In the genomic region with DNA sequence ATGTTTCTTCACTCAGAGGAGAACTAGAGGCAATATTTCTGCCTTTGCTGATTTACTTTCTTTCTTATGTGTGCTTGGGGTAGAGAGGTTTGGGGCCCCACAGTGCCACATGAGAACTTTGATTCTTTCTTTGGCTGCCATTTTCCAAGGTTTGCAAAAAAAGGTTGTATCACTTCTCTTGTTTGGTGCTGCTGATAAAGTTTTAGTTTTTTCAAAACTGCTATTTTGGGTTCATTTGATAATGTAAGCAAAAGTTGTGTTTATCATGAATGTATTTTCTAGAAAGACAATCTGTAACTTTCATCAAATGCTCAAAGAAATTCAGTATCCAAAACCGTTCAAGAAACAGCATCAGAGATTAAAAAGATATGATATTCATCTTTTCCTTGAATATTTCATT, we compare ENCODE assay signal across 16 cellular contexts.
"Had no signal": no experiment of that assay in that cellular context is flagged by ENCODE, and none has a peak within 500 bp of the region (broad histone marks: within the 10 kb centered on the region; RNA-seq: fewer than 3 reads in every experiment).

No MANE protein-coding gene starts in this region.

- H3K9me3 ChIP-seq: heart left ventricle, sigmoid colon had no signal

- H3K4me3 Mint-ChIP-seq: naive thymus-derived CD4-positive, alpha-beta T cell; neural crest cell had no signal

- H3K4me1 ChIP-seq: foreskin keratinocyte, heart left ventricle, sigmoid colon had no signal

- H3K27me3 Mint-ChIP-seq: naive thymus-derived CD4-positive, alpha-beta T cell had no signal

- H3K27me3 ChIP-seq: foreskin keratinocyte, heart left ventricle, sigmoid colon had no signal

- H3K27ac ChIP-seq: foreskin keratinocyte, heart left ventricle, sigmoid colon, skin epidermis had no signal

- DNase-seq: cortex of kidney; effector memory CD4-positive, alpha-beta T cell; erythroblast; foreskin keratinocyte; heart left ventricle; hippocampal formation; kidney glomerular epithelial cell; naive thymus-derived CD4-positive, alpha-beta T cell; posterior cingulate gyrus; sigmoid colon; stimulated activated CD4-positive, alpha-beta T cell treated with anti-CD3 and anti-CD28 coated beads, Interleukin-2, amount 100 ng/mL, for 24 hours; stimulated activated CD4-positive, alpha-beta T cell treated with anti-CD3 and anti-CD28 coated beads, Interleukin-4, amount 100 ng/mL, for 4 hours; stimulated activated naive CD4-positive, alpha-beta T cell; trophoblast cell had no signal

- H3K9me3 Mint-ChIP-seq: naive thymus-derived CD4-positive, alpha-beta T cell; neural crest cell had no signal

- H3K4me3 ChIP-seq: heart left ventricle, sigmoid colon, skin epidermis had no signal

- H3K4me1 Mint-ChIP-seq: neural crest cell had no signal

- ATAC-seq: foreskin keratinocyte; heart left ventricle; naive thymus-derived CD4-positive, alpha-beta T cell had no signal
